ENCODE assay signal across 8 cellular contexts in the genomic region with DNA sequence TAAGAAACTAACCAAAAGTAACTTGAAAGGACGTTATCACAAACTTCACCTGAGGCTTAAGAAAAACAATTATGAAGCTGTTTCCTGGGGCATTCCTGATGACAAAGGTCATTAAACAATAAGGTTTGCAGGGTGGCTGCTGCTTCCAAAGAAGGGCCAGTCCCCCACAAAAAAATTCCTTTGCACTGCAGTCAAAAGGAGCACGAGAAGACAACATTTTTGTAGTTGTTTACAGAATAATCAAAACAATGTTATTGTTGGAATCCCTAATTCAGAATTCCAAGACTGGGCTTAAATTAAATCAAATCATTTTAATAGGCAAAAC. TPM values are rescaled to one million over a fixed set of nuclear protein-coding genes. Genes with fewer than 3 reads are reported as not detected.
DNase-seq lines count a peak whose midpoint lies in the region; ATAC-seq, FAIRE-seq and TF ChIP-seq lines count a peak whose summit lies in the region.

No MANE protein-coding gene starts in this region.

- H3K36me3 ChIP-seq in kidney (ENCODE audit: control insufficient read depth in 1 of 2, insufficient read depth in 2 of 2, low read length in 2 of 2), result no peaks in the 10 kb centered on the region
- no peaks in the 10 kb centered on the region for H3K36me3 ChIP-seq in thoracic aorta

- no peak for ATAC-seq in thoracic aorta (ENCODE audit: insufficient number of reproducible peaks, low FRiP score, low read depth)

- no peaks in the 10 kb centered on the region for H3K36me3 Mint-ChIP-seq in activated CD4-positive, alpha-beta T cell treated with anti-CD3 and anti-CD28 coated beads, Interleukin-2, amount 10 ng/mL, durations not matched to agents 24 days and 14 days (ENCODE audit: low read depth)

- H3K9me3 ChIP-seq in kidney (ENCODE audit: control insufficient read depth in 1 of 2, low read length in 2 of 2), result no peaks in the 10 kb centered on the region
- no peaks in the 10 kb centered on the region for H3K9me3 ChIP-seq in thoracic aorta

- H3K4me1 ChIP-seq in kidney (ENCODE audit: control insufficient read depth in 1 of 2, insufficient read depth in 1 of 2, low read depth in 1 of 2, low read length in 2 of 2) (peaks cover 2 to 16% of the 10 kb centered on the region in 2 donors), thoracic aorta (ENCODE audit: control insufficient read depth in 1 of 2, low read depth in 2 of 2) (peaks cover 19 to 28% of the 10 kb centered on the region in 2 donors)

- TF ChIP-seq CTCF in kidney (IDR thresholded peaks at IDR 0.05; ENCODE audit: borderline replicate concordance, extremely low read depth, insufficient read depth), result no peak
- TF ChIP-seq CTCF in thoracic aorta (IDR thresholded peaks at IDR 0.05), result no peak

- DNase-seq in activated CD4-positive, alpha-beta T cell treated with anti-CD3 and anti-CD28 coated beads, Interleukin-2, amount 10 ng/mL, durations not matched to agents 24 days and 14 days, result peak; percentile 59
- no peak for DNase-seq in activated CD4-positive, alpha-beta T cell treated with anti-CD3 and anti-CD28 coated beads for 4 hours
- DNase-seq in kidney, result no peak
- no peak for DNase-seq in thoracic aorta (ENCODE audit: low spot score)
- DNase-seq in anterior cingulate cortex (lab: John Stamatoyannopoulos, UW), result no peak
- no peak for DNase-seq in NCI-H510A (lab: John Stamatoyannopoulos, UW)
- DNase-seq in SK-N-DZ (ENCODE audit: low spot score), result no peak

- H3K27me3 Mint-ChIP-seq in activated CD4-positive, alpha-beta T cell treated with anti-CD3 and anti-CD28 coated beads, Interleukin-2, amount 10 ng/mL, durations not matched to agents 24 days and 14 days, result no peaks in the 10 kb centered on the region

- H3K9me3 Mint-ChIP-seq in activated CD4-positive, alpha-beta T cell treated with anti-CD3 and anti-CD28 coated beads, Interleukin-2, amount 10 ng/mL, durations not matched to agents 24 days and 14 days, result no peaks in the 10 kb centered on the region

- peak overlapping the region in 1 of 2 donors; percentile 68 for H3K9ac ChIP-seq in kidney (ENCODE audit: low read length in 2 of 2)

- no peaks in the 10 kb centered on the region for H3K27me3 ChIP-seq in thoracic aorta (replicated peaks; ENCODE audit: insufficient read depth)

- H3K4me1 Mint-ChIP-seq in activated CD4-positive, alpha-beta T cell treated with anti-CD3 and anti-CD28 coated beads, Interleukin-2, amount 10 ng/mL, durations not matched to agents 24 days and 14 days, result peaks cover 19% of the 10 kb centered on the region

- H3K4me3 ChIP-seq in kidney (ENCODE audit: low read length in 2 of 2), result peak overlapping the region in 1 of 2 donors; percentile 53
- H3K4me3 ChIP-seq in thoracic aorta, result peak overlapping the region; percentile 48

- peak overlapping the region; percentile 95 for H3K27ac ChIP-seq in angular gyrus (ENCODE audit: low read depth, low read length)
- peak overlapping the region; percentile 52 to 74 for H3K27ac ChIP-seq in kidney (ENCODE audit: low read depth in 2 of 2, low read length in 2 of 2)
- H3K27ac ChIP-seq in thoracic aorta, result peak overlapping the region; percentile 38 to 56

- no peak for FAIRE-seq in kidney (lab: Jason Lieb, UNC)

- peak overlapping the region; percentile 72 for H3K4me3 Mint-ChIP-seq in activated CD4-positive, alpha-beta T cell treated with anti-CD3 and anti-CD28 coated beads, Interleukin-2, amount 10 ng/mL, durations not matched to agents 24 days and 14 days

- intact Hi-C loops in activated CD4-positive, alpha-beta T cell treated with anti-CD3 and anti-CD28 coated beads, Interleukin-2, amount 10 ng/mL, durations not matched to agents 24 days and 14 days (cut with micrococcal nuclease), result no loop called here
- intact Hi-C loops in kidney (cut with DNase I), result no loop called here

- peak overlapping the region; percentile 63 for H3K27ac Mint-ChIP-seq in activated CD4-positive, alpha-beta T cell treated with anti-CD3 and anti-CD28 coated beads, Interleukin-2, amount 10 ng/mL, durations not matched to agents 24 days and 14 days

RNA-seq across cellular contexts. Expression of gene USP54, which starts 0.4 kb away (rescaled TPM):
- total RNA-seq in activated CD4-positive, alpha-beta T cell treated with anti-CD3 and anti-CD28 coated beads, Interleukin-2, amount 10 ng/mL, durations not matched to agents 24 days and 14 days, result 7.3 and 7.8 TPM in 2 replicates
- total RNA-seq in kidney (46.9 TPM), thoracic aorta (10 to 100 TPM; 20.1 to 45.1 TPM)
- 5.8 TPM for polyA plus RNA-seq in kidney (ENCODE audit: insufficient read depth, low read depth, low replicate concordance)
- 13.0 and 22.3 TPM in 2 replicates for polyA plus RNA-seq in SK-N-DZ (2014; cell fraction: cytosol; rRNA removed)
- polyA plus RNA-seq in SK-N-DZ (2014; cell fraction: nucleus; rRNA removed), result 17.2 and 21.1 TPM in 2 replicates

RNA-seq across cellular contexts. Expression of gene MYOZ1, which starts 49.7 kb away (rescaled TPM):
- total RNA-seq in activated CD4-positive, alpha-beta T cell treated with anti-CD3 and anti-CD28 coated beads, Interleukin-2, amount 10 ng/mL, durations not matched to agents 24 days and 14 days, result not detected in 2 replicates
- total RNA-seq in kidney (3.5 TPM), thoracic aorta (10 to 100 TPM in 1 of 2 donors, 1 to 10 TPM in 1; 5.9 to 14.2 TPM)
- polyA plus RNA-seq in kidney (ENCODE audit: insufficient read depth, low read depth, low replicate concordance), result 9.2 TPM
- polyA plus RNA-seq in SK-N-DZ (2014; cell fraction: cytosol; rRNA removed), result 0.73 and 1.9 TPM in 2 replicates
- 0.15 and 0.83 TPM in 2 replicates for polyA plus RNA-seq in SK-N-DZ (2014; cell fraction: nucleus; rRNA removed)
